Comparison of ENCODE assay signal across 8 cellular contexts in genomic region chr2:57549642-57550102, GRCh38.
A peak's percentile ranks its signal among the peaks of the same experiment; 100 is the strongest.
DNase-seq lines count a peak whose midpoint lies in the region; TF ChIP-seq lines count a peak whose summit lies in the region.

No MANE protein-coding gene starts in this region.

- intact Hi-C loops in mammary epithelial cell (cut with micrococcal nuclease) = no loop called here
- intact Hi-C loops in activated T-helper 2 cell treated with anti-CD3 and anti-CD28 coated beads, Interferon-gamma antibody, Interleukin-2, Interleukin-4, amounts not matched to agents 10 μg/mL and 5 μg/mL and 100 μg/mL, durations not matched to agents 14 hours and 24 hours and 36 hours (cut with micrococcal nuclease) = no loop called here

- H3K9me3 ChIP-seq in mammary epithelial cell (replicated peaks; ENCODE audit: insufficient read depth, low read length) = no peaks in the 10 kb centered on the region

- H3K27ac Mint-ChIP-seq in activated T-helper 2 cell treated with anti-CD3 and anti-CD28 coated beads, Interferon-gamma antibody, Interleukin-2, Interleukin-4, amounts not matched to agents 10 μg/mL and 5 μg/mL and 100 μg/mL, durations not matched to agents 14 hours and 24 hours and 36 hours = no peak overlapping the region

- no peaks in the 10 kb centered on the region for H3K36me3 ChIP-seq in mammary epithelial cell (ENCODE audit: insufficient read depth, low read length)

- H3K4me2 ChIP-seq in mammary epithelial cell (ENCODE audit: insufficient read depth, low read depth, low read length) = no peak overlapping the region

- no peaks in the 10 kb centered on the region for H3K9me3 Mint-ChIP-seq in activated T-helper 2 cell treated with anti-CD3 and anti-CD28 coated beads, Interferon-gamma antibody, Interleukin-2, Interleukin-4, amounts not matched to agents 10 μg/mL and 5 μg/mL and 100 μg/mL, durations not matched to agents 14 hours and 24 hours and 36 hours

- H2AFZ ChIP-seq in mammary epithelial cell (ENCODE audit: low read depth, low read length) = no peak overlapping the region

- no peaks in the 10 kb centered on the region for H3K4me1 ChIP-seq in mammary epithelial cell (ENCODE audit: insufficient read depth, low read length)

- POLR2A ChIA-PET in HEK293T (lab: Yijun Ruan, JAX) = no interaction called here

- 47% methylated on average over 5 of the region's 5 CpGs for WGBS in mammary epithelial cell (ENCODE audit: low coverage, missing lambda C conversion rate)

- no TSS peak for BruUV-seq in mammary epithelial cell (replicated peaks; lab: Mats Ljungman, UMichigan)

- in situ Hi-C loops in mammary epithelial cell (cut with MboI; ENCODE audit: low sequenced_read_pairs in 2 of 2) = no loop called here

- H3K4me3 ChIP-seq in mammary epithelial cell (replicated peaks in 1 of 3; ENCODE audit: insufficient read depth in 1 of 3, low read depth in 2 of 3, low read length in 3 of 3) = no peak overlapping the region

- no peak overlapping the region for H3K27ac ChIP-seq in mammary epithelial cell (ENCODE audit: insufficient read depth, low read depth, low read length)

- H3K4me1 Mint-ChIP-seq in activated T-helper 2 cell treated with anti-CD3 and anti-CD28 coated beads, Interferon-gamma antibody, Interleukin-2, Interleukin-4, amounts not matched to agents 10 μg/mL and 5 μg/mL and 100 μg/mL, durations not matched to agents 14 hours and 24 hours and 36 hours (ENCODE audit: low read depth) = no peaks in the 10 kb centered on the region

- CTCF ChIA-PET in HEK293T (lab: Yijun Ruan, JAX) = interaction anchor here (1.3 kb wide), 1 partner anchor 14 kb away, joined by 5 read pairs; no protein-coding TSS in a partner anchor
- CTCF ChIA-PET in mammary epithelial cell (lab: Charles Lee; ENCODE audit: low non-redundant PET) = no interaction called here

- TF ChIP-seq CTCF in mammary epithelial cell (conservative IDR thresholded peaks at IDR 0.05 in 1 of 2, IDR thresholded peaks at IDR 0.05 in 1 of 2; ENCODE audit: extremely low read depth in 1 of 2, insufficient read depth in 1 of 2, low read depth in 1 of 2, low read length in 2 of 2) = peak; percentile 39 to 59

- H4K20me1 ChIP-seq in mammary epithelial cell (ENCODE audit: insufficient read depth, low read length) = no peaks in the 10 kb centered on the region

- H3K36me3 Mint-ChIP-seq in activated T-helper 2 cell treated with anti-CD3 and anti-CD28 coated beads, Interferon-gamma antibody, Interleukin-2, Interleukin-4, amounts not matched to agents 10 μg/mL and 5 μg/mL and 100 μg/mL, durations not matched to agents 14 hours and 24 hours and 36 hours (ENCODE audit: low read depth) = no peaks in the 10 kb centered on the region

- H3K27me3 Mint-ChIP-seq in activated T-helper 2 cell treated with anti-CD3 and anti-CD28 coated beads, Interferon-gamma antibody, Interleukin-2, Interleukin-4, amounts not matched to agents 10 μg/mL and 5 μg/mL and 100 μg/mL, durations not matched to agents 14 hours and 24 hours and 36 hours (ENCODE audit: low read depth) = no peaks in the 10 kb centered on the region

- H3K27me3 ChIP-seq in mammary epithelial cell (ENCODE audit: insufficient read depth, low read length) = no peaks in the 10 kb centered on the region

- dilution Hi-C loops in mammary epithelial cell (cut with HindIII; ENCODE audit: low sequenced_read_pairs) = no loop called here

- peak; percentile 61 for DNase-seq in NCI-H82 (lab: John Stamatoyannopoulos, UW)
- DNase-seq in NCI-H82 treated with DMSO at 0.1 percent for 48 hours (lab: John Stamatoyannopoulos, UW; ENCODE audit: unreplicated experiment) = no peak
- DNase-seq in HEK293T (ENCODE audit: extremely low spot score) = peak; percentile 17
- DNase-seq in NCI-H146 (lab: John Stamatoyannopoulos, UW) = peak; percentile 8
- peak; percentile 12 for DNase-seq in mammary epithelial cell
- no peak for DNase-seq in activated T-helper 2 cell treated with anti-CD3 and anti-CD28 coated beads, Interferon-gamma antibody, Interleukin-2, Interleukin-4, amounts not matched to agents 10 μg/mL and 5 μg/mL and 100 μg/mL, durations not matched to agents 14 hours and 24 hours and 36 hours (ENCODE audit: low spot score)
- DNase-seq in DMS153 treated with DMSO at 0.1 percent for 48 hours (lab: John Stamatoyannopoulos, UW; ENCODE audit: unreplicated experiment) = no peak
- DNase-seq in GM19240 (ENCODE audit: insufficient read length, low spot score) = no peak

- H3K79me2 ChIP-seq in mammary epithelial cell (ENCODE audit: insufficient read depth, low read length) = no peaks in the 10 kb centered on the region

- H3K9ac ChIP-seq in mammary epithelial cell (ENCODE audit: insufficient read depth, low read length) = no peak overlapping the region

- H3K4me3 Mint-ChIP-seq in activated T-helper 2 cell treated with anti-CD3 and anti-CD28 coated beads, Interferon-gamma antibody, Interleukin-2, Interleukin-4, amounts not matched to agents 10 μg/mL and 5 μg/mL and 100 μg/mL, durations not matched to agents 14 hours and 24 hours and 36 hours (ENCODE audit: low read depth) = no peak overlapping the region

TF ChIP-seq in HEK293T, 16 proteins besides CTCF, POLR2A, EP300 and RAD21:
- TF ChIP-seq FOXM1 (IDR thresholded peaks at IDR 0.05; ENCODE audit: borderline replicate concordance) = no peak
- TF ChIP-seq, protein P1, sequence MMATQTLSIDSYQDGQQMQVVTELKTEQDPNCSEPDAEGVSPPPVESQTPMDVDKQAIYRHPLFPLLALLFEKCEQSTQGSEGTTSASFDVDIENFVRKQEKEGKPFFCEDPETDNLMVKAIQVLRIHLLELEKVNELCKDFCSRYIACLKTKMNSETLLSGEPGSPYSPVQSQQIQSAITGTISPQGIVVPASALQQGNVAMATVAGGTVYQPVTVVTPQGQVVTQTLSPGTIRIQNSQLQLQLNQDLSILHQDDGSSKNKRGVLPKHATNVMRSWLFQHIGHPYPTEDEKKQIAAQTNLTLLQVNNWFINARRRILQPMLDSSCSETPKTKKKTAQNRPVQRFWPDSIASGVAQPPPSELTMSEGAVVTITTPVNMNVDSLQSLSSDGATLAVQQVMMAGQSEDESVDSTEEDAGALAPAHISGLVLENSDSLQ (IDR thresholded peaks at IDR 0.05) = peak; percentile 60
TF ChIP-seq in HEK293T: peak in this region for 1.

Comparison
In these comparisons a context has a peak if more than half of its experiments do, and no peak if none do; other contexts are left out.
1. DNase-seq: peak in NCI-H82 (single experiment), HEK293T (single experiment), NCI-H146 (single experiment) and mammary epithelial cell (single experiment); none in NCI-H82 treated with DMSO at 0.1 percent for 48 hours (single experiment), activated T-helper 2 cell treated with anti-CD3 and anti-CD28 coated beads, Interferon-gamma antibody, Interleukin-2, Interleukin-4, amounts not matched to agents 10 μg/mL and 5 μg/mL and 100 μg/mL, durations not matched to agents 14 hours and 24 hours and 36 hours (single experiment), DMS153 treated with DMSO at 0.1 percent for 48 hours (single experiment) and GM19240 (single experiment).